ENCODE assay signal across 8 cellular contexts in genomic region chr14:92513966-92514843, GRCh38. TPM values are rescaled to one million over a fixed set of nuclear protein-coding genes. Genes with fewer than 3 reads are reported as not detected.
DNase-seq lines count a peak whose midpoint lies in the region; ATAC-seq, FAIRE-seq and TF ChIP-seq lines count a peak whose summit lies in the region.

No MANE protein-coding gene starts in this region.

- intact Hi-C loops in PC-3 (cut with micrococcal nuclease): no loop called here
- intact Hi-C loops in breast epithelium (cut with DNase I; ENCODE audit: low total_unique reads): no loop called here
- intact Hi-C loops in left colon (cut with DNase I, micrococcal nuclease): no loop called here

- H4K20me1 ChIP-seq in PC-3 (ENCODE audit: low read length): no peaks in the 10 kb centered on the region

- H3K27me3 ChIP-seq in PC-3 (ENCODE audit: low read length) (no peaks in the 10 kb centered on the region), breast epithelium (no peaks in the 10 kb centered on the region)

- H3K4me3 ChIP-seq in A549 (peak overlapping the region; percentile 84), PC-3 (ENCODE audit: low read length) (peak overlapping the region; percentile 69), breast epithelium (peak overlapping the region; percentile 81 to 97 (median 83))

- peak overlapping the region; percentile 68 for H2AFZ ChIP-seq in PC-3 (ENCODE audit: low read length)

- CTCF ChIA-PET in A549 (lab: Yijun Ruan, JAX): no interaction called here
- CTCF ChIA-PET in PC-3 (lab: Charles Lee): no interaction called here

- 85% methylated on average over 11 of the region's 81 CpGs for WGBS in A549 (ENCODE audit: missing lambda C conversion rate)

- TF ChIP-seq EP300 in A549 (IDR thresholded peaks at IDR 0.05): no peak

- no peaks in the 10 kb centered on the region for H3K36me3 ChIP-seq in PC-3 (ENCODE audit: low read depth, low read length)
- no peaks in the 10 kb centered on the region for H3K36me3 ChIP-seq in breast epithelium

- H3K9me2 ChIP-seq in PC-3 (replicated peaks; ENCODE audit: low read length): no peaks in the 10 kb centered on the region

- H3K4me1 ChIP-seq in A549: peaks cover 37% of the 10 kb centered on the region
- H3K4me1 ChIP-seq in PC-3 (ENCODE audit: insufficient read depth, low read length): peaks cover 30% of the 10 kb centered on the region
- H3K4me1 ChIP-seq in breast epithelium: peaks cover 0 to 10% of the 10 kb centered on the region in 2 donors

- no peak for TF ChIP-seq RAD21 in A549 (conservative IDR thresholded peaks at IDR 0.05 in 1 of 2, IDR thresholded peaks at IDR 0.05 in 1 of 2)

- H3K9ac ChIP-seq in PC-3 (ENCODE audit: low read length): peak overlapping the region; percentile 80

- peak; percentile 10 to 43; a peak in 4 of 6 replicates for ATAC-seq in A549
- peak; percentile 33 for ATAC-seq in GM21447 (IDR thresholded peaks at IDR 0.05; ENCODE audit: unreplicated experiment)
- peak; percentile 30 for ATAC-seq in PC-3
- peak; percentile 71 for ATAC-seq in left colon
- no peak for ATAC-seq in HG03571 (IDR thresholded peaks at IDR 0.05; ENCODE audit: unreplicated experiment)

- peak; percentile 24 to 40 for DNase-seq in A549 (ENCODE audit: low read depth in 1 of 2, low spot score in 1 of 2)
- no peak for DNase-seq in PC-3
- no peak for DNase-seq in breast epithelium (ENCODE audit: low spot score in 2 of 2)
- peak in 1 of 2 donors; percentile 72 for DNase-seq in left colon
- peak; percentile 37 for DNase-seq in stimulated activated CD8-positive, alpha-beta memory T cell treated with anti-CD3 and anti-CD28 coated beads, Interleukin-12 subunit alpha, Interleukin-12 subunit beta, amount 100 ng/mL, for 1 hour (ENCODE audit: low read depth)
- DNase-seq in NCI-H774 (lab: John Stamatoyannopoulos, UW): no peak

- H3K27ac ChIP-seq in A549 (peak overlapping the region; percentile 98 to 99), PC-3 (ENCODE audit: low read length) (0 out of 2 replicates have a peak overlapping the region, but pooled peaks have one; percentile 20), breast epithelium (peak overlapping the region; percentile 84 to 91)

- H3K4me2 ChIP-seq in A549: peak overlapping the region; percentile 92
- H3K4me2 ChIP-seq in PC-3 (ENCODE audit: low read length): peak overlapping the region; percentile 83

- no peak for TF ChIP-seq CTCF in A549 (IDR thresholded peaks at IDR 0.05)
- no peak for TF ChIP-seq CTCF in PC-3 (conservative IDR thresholded peaks at IDR 0.05; ENCODE audit: low read depth, low read length)
- TF ChIP-seq CTCF in breast epithelium (IDR thresholded peaks at IDR 0.05): no peak

- POLR2A ChIA-PET in A549 (lab: Yijun Ruan, JAX) (interaction anchor here (0.7 to 0.8 kb wide), 2 partner anchors 51 to 295 kb away, joined by 3 read pairs; no protein-coding TSS in a partner anchor), PC-3 (lab: Charles Lee; ENCODE audit: unreplicated experiment) (no interaction called here)

- H3K9me3 ChIP-seq in A549 (no peaks in the 10 kb centered on the region), PC-3 (ENCODE audit: low read length) (no peaks in the 10 kb centered on the region), breast epithelium (no peaks in the 10 kb centered on the region)

- peaks cover 35% of the 10 kb centered on the region for H3K79me2 ChIP-seq in PC-3 (ENCODE audit: low read length)

- no peak for FAIRE-seq in A549 (lab: Jason Lieb, UNC)

- TF ChIP-seq POLR2A in A549 (IDR thresholded peaks at IDR 0.05; ENCODE audit: low read length) (no peak), breast epithelium (IDR thresholded peaks at IDR 0.05) (no peak)

- BruUV-seq in PC-3 (replicated peaks; lab: Mats Ljungman, UMichigan): no TSS peak

- H3F3A ChIP-seq in PC-3 (ENCODE audit: low read length, unreplicated experiment): no peaks in the 10 kb centered on the region

TF ChIP-seq in A549, 52 proteins besides CTCF, POLR2A, EP300 and RAD21:
- no peak for TF ChIP-seq CHD4 (IDR thresholded peaks at IDR 0.05; ENCODE audit: borderline replicate concordance)
- TF ChIP-seq SMC3 (IDR thresholded peaks at IDR 0.05): no peak; the same call in 2 of the 3 replicates
- no peak for TF ChIP-seq MAFK (IDR thresholded peaks at IDR 0.05; ENCODE audit: partially characterized antibody)
- TF ChIP-seq PHF8 (IDR thresholded peaks at IDR 0.05; ENCODE audit: borderline replicate concordance, low read depth): peak; percentile 38

RNA-seq across cellular contexts. Expression of gene RIN3, which starts 0.6 kb away (rescaled TPM):
- 5.6 and 8.1 TPM in 2 replicates for polyA plus RNA-seq in A549 (2011; rRNA removed)
- 10.2 and 14.2 TPM in 2 replicates for polyA plus RNA-seq in A549 (2012; cell fraction: cytosol; rRNA removed)
- polyA plus RNA-seq in A549 (2012; cell fraction: nucleus; rRNA removed): 14.1 and 18.1 TPM in 2 replicates
- 14.5 to 17.6 TPM (median 15.7 TPM) in 3 replicates for polyA plus RNA-seq in A549 (2017; fragmentation: RNase III; extraction: RNeasy Plus Mini Kit Qiagen cat#74134 plus additional on column Dnase treatment)
- 12.7 and 15.4 TPM in 2 replicates for polyA minus RNA-seq in A549 (2011; rRNA and poly(A)+ RNA removed)
- 4.8 and 6.2 TPM in 2 replicates for total RNA-seq in PC-3 (2014; rRNA removed)
- total RNA-seq in breast epithelium: 10 to 100 TPM; 10.7 to 19.7 (median 12.1) TPM
- total RNA-seq in left colon: 10 to 100 TPM; 22.9 to 26.3 TPM

Comparison
In these comparisons a context has a peak if more than half of its experiments do, and no peak if none do; other contexts are left out.
1. DNase-seq: peak in A549 (2 of 2) and stimulated activated CD8-positive, alpha-beta memory T cell treated with anti-CD3 and anti-CD28 coated beads, Interleukin-12 subunit alpha, Interleukin-12 subunit beta, amount 100 ng/mL, for 1 hour (single experiment); none in PC-3 (single experiment), breast epithelium (0 of 2) and NCI-H774 (single experiment).
2. H3K27ac ChIP-seq: peak in every context shown above with its lines; median percentile 98 in A549; 88 in breast epithelium; 20 in PC-3.
3. Peak in every context shown above with its lines, with median percentiles within 50 percentile points of each other: H3K4me3 ChIP-seq.